In the genomic region with DNA sequence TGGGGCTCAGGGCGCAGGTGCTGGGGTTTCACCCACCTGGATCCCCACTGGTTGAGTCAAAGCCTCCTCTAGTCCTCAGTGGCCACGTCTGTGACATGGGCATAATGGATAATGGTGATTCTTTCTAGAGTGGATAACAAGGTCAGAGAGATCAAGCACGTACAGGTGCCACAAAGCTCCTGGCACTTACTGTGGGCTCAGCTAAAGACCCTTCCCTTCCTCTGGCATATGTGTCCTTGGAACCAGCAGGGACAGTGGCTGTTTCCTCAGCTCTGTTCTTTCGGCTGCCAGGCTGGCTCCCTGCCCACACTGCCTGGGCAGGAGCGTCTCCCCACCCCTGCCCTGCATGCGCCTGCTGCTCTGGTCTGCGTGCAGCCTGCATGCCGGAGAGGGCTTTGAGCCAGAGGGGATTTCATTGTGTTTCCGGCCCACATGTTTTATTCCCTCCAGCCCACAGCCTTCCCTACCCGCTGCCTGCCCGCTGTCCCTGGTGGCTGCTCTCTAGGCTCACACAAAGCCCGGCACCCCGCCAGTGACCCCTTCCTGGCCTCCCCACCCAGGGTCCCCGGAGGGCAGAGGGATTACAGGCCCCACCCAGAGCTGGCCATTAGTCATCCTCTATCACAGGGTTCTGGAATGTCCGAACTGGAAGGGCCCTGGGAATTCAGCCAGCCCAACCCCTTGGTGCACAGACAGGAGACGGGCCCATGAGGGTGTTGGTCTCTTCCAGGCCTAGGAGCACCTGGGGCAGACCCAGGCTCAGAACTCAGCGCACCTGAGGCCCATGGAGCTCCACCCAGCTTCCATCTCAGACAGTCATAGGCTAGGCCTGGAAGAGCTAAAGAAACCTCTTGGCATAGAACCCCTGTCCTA, we compare ENCODE assay signal across 8 cellular contexts. TPM values are rescaled to one million over a fixed set of nuclear protein-coding genes. Genes with fewer than 3 reads are reported as not detected.
DNase-seq lines count a peak whose midpoint lies in the region; ATAC-seq and TF ChIP-seq lines count a peak whose summit lies in the region.
"Had no signal": no experiment of that assay in that cellular context is flagged by ENCODE, and none has a peak within 500 bp of the region (broad histone marks: within the 10 kb centered on the region; RNA-seq: fewer than 3 reads in every experiment).

No MANE protein-coding gene starts in this region.

- H3K36me3 ChIP-seq in lung (ENCODE audit: control insufficient read depth in 2 of 2, insufficient read depth in 2 of 2, low read length in 2 of 2) (peaks cover 0 to 33% of the 10 kb centered on the region in 2 donors), urinary bladder (ENCODE audit: insufficient read depth) (peaks cover 1% of the 10 kb centered on the region)

- H3K4me1 ChIP-seq in lung (ENCODE audit: control insufficient read depth in 2 of 2, insufficient read depth in 2 of 2, low read length in 2 of 2) (peaks cover 33 to 48% of the 10 kb centered on the region in 2 donors), urinary bladder (ENCODE audit: insufficient read depth) (peaks cover 1% of the 10 kb centered on the region)

- H3K9me3 Mint-ChIP-seq in activated T-cell treated with anti-CD3 and anti-CD28 coated beads, Interleukin-2, amount 50 U/mL, for 72 hours = no peaks in the 10 kb centered on the region
- H3K9me3 Mint-ChIP-seq: T-helper 1 cell treated with Interleukin-12 subunit alpha and Interleukin-12 subunit beta and Interleukin-4 antibody, amounts not matched to agents 30 μg/mL and 1 μg/mL, for 36 hours had no signal

- H3K27ac ChIP-seq in cingulate gyrus (ENCODE audit: low read depth, low read length) (peak overlapping the region; percentile 89), lung (ENCODE audit: low read depth in 1 of 2, low read length in 1 of 2) (peak overlapping the region; percentile 84 to 99), urinary bladder (ENCODE audit: low read depth) (peak overlapping the region; percentile 79)

- ATAC-seq in lung (ENCODE audit: insufficient read depth, low FRiP score) (peak; percentile 83), HG02759 (IDR thresholded peaks at IDR 0.05; ENCODE audit: unreplicated experiment) (no peak)
- no peak for ATAC-seq in activated T-cell treated with anti-CD3 and anti-CD28 coated beads, Interleukin-2, amount 50 U/mL, for 72 hours (replicated peaks in 1 of 2)

- peaks cover 7% of the 10 kb centered on the region for H3K4me1 Mint-ChIP-seq in activated T-cell treated with anti-CD3 and anti-CD28 coated beads, Interleukin-2, amount 50 U/mL, for 72 hours (ENCODE audit: low read depth)

- H3K27ac Mint-ChIP-seq in activated T-cell treated with anti-CD3 and anti-CD28 coated beads, Interleukin-2, amount 50 U/mL, for 72 hours = no peak overlapping the region
- H3K27ac Mint-ChIP-seq: T-helper 1 cell treated with Interleukin-12 subunit alpha and Interleukin-12 subunit beta and Interleukin-4 antibody, amounts not matched to agents 30 μg/mL and 1 μg/mL, for 36 hours had no signal

- H3K9me3 ChIP-seq in lung (ENCODE audit: control insufficient read depth in 2 of 2, insufficient read depth in 1 of 2, low read length in 1 of 2) = no peaks in the 10 kb centered on the region

- no peak overlapping the region for H3K4me3 Mint-ChIP-seq in activated T-cell treated with anti-CD3 and anti-CD28 coated beads, Interleukin-2, amount 50 U/mL, for 72 hours
- H3K4me3 Mint-ChIP-seq: T-helper 1 cell treated with Interleukin-12 subunit alpha and Interleukin-12 subunit beta and Interleukin-4 antibody, amounts not matched to agents 30 μg/mL and 1 μg/mL, for 36 hours had no signal

- H3K27me3 Mint-ChIP-seq in activated T-cell treated with anti-CD3 and anti-CD28 coated beads, Interleukin-2, amount 50 U/mL, for 72 hours (ENCODE audit: low read depth) = no peaks in the 10 kb centered on the region

- peaks cover 0 to 4% of the 10 kb centered on the region in 2 donors for H3K36me3 Mint-ChIP-seq in activated T-cell treated with anti-CD3 and anti-CD28 coated beads, Interleukin-2, amount 50 U/mL, for 72 hours (ENCODE audit: insufficient read depth in 2 of 2)

- H3K4me3 ChIP-seq in lung (no peak overlapping the region), urinary bladder (ENCODE audit: low read depth, low read length) (no peak overlapping the region)

- WGBS in lung, 2 donors = 35 to 56% methylated on average over 17 of the region's 17 CpGs
- WGBS in urinary bladder = 14% methylated on average over 17 of the region's 17 CpGs

- no peak for TF ChIP-seq CTCF in lung (IDR thresholded peaks at IDR 0.05; ENCODE audit: control extremely low read depth, extremely low read depth)

- H3K27me3 ChIP-seq in lung (ENCODE audit: control insufficient read depth, insufficient read depth) = no peaks in the 10 kb centered on the region

- DNase-seq in NCI-H1092 treated with DMSO at 0.1 percent for 48 hours (lab: John Stamatoyannopoulos, UW) (peak; percentile 71), lung (ENCODE audit: low spot score) (peak; percentile 92)
- no peak for DNase-seq in activated T-cell treated with anti-CD3 and anti-CD28 coated beads, Interleukin-2, amount 50 U/mL, for 72 hours
- DNase-seq in stimulated activated naive CD4-positive, alpha-beta T cell (lab: John Stamatoyannopoulos, UW) = no peak

RNA-seq across cellular contexts. Expression of a gene that starts 55.3 kb away (rescaled TPM):
- total RNA-seq in lung (10 to 100 TPM; 11.7 to 17.2 TPM), urinary bladder (9.3 TPM)
- polyA plus RNA-seq in lung (10 to 100 TPM in 1 of 2 donors, 1 to 10 TPM in 1; 9.3 to 31.1 TPM), urinary bladder (17.0 TPM)
- 10 to 100 TPM; 14.9 to 22.7 TPM for total RNA-seq in activated T-cell treated with anti-CD3 and anti-CD28 coated beads, Interleukin-2, amount 50 U/mL, for 72 hours

RNA-seq across cellular contexts. Expression of a gene that starts 55.6 kb away (rescaled TPM):
- total RNA-seq in lung = 100 to 1,000 TPM in 1 of 2 donors, 10 to 100 TPM in 1; 99.3 to 105 TPM
- polyA plus RNA-seq in lung = 10 to 100 TPM; 37.1 to 70.7 TPM
- 64.2 TPM for total RNA-seq in urinary bladder
- polyA plus RNA-seq in urinary bladder = 140 TPM
- 10 to 100 TPM; 25.4 to 28.6 TPM for total RNA-seq in activated T-cell treated with anti-CD3 and anti-CD28 coated beads, Interleukin-2, amount 50 U/mL, for 72 hours

Comparison
In these comparisons a context has a peak if more than half of its experiments do, and no peak if none do; other contexts are left out.
1. DNase-seq: peak in NCI-H1092 treated with DMSO at 0.1 percent for 48 hours (single experiment) and lung (single experiment); none in activated T-cell treated with anti-CD3 and anti-CD28 coated beads, Interleukin-2, amount 50 U/mL, for 72 hours (0 of 2) and stimulated activated naive CD4-positive, alpha-beta T cell (0 of 6).
2. Peak in every context shown above with its lines, with median percentiles within 50 percentile points of each other: H3K27ac ChIP-seq.